ENCODE assay signal across 14 cellular contexts in the genomic region with DNA sequence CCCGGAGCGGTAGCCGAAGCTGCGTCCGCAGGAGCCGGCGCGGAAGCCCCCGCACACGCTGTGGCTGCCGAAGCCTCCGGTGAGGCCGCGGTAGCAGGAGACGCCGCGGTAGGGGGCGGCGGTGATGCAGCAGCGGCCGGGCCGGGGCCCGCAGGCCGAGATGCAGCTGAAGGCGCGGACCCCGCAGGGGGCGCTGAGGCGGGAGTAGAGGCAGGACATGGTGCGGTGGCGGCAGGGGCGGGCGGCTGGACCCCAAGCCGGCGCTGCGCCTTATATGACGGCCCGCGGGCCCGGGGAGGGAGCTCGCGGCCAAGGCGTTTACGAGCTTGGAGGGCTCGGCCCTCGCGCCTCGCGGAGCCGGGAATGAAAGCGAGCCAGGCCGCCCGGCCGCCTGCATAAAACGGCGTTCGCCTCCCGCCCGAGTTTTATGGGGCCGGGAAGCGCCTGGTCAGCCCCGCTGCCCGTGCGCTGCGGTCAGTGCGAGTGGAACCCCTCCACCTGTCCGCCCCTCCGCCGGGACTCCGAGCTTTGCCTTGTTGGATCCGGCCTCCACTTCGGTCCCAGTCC. TPM values are rescaled to one million over a fixed set of nuclear protein-coding genes. Genes with fewer than 3 reads are reported as not detected.
DNase-seq lines count a peak whose midpoint lies in the region; ATAC-seq, FAIRE-seq and TF ChIP-seq lines count a peak whose summit lies in the region.
"Had no signal": no experiment of that assay in that cellular context is flagged by ENCODE, and none has a peak within 500 bp of the region (broad histone marks: within the 10 kb centered on the region; RNA-seq: fewer than 3 reads in every experiment).

No MANE protein-coding gene starts in this region.

- H3K9me3 ChIP-seq in small intestine (ENCODE audit: control insufficient read depth, low read depth) (no peaks in the 10 kb centered on the region), PC-3 (ENCODE audit: low read length) (no peaks in the 10 kb centered on the region)
- H3K9me3 ChIP-seq: body of pancreas had no signal

- H3K27ac Mint-ChIP-seq in GM23338 (no peak overlapping the region), chondrocyte (ENCODE audit: unreplicated experiment) (no peak overlapping the region)
- H3K27ac Mint-ChIP-seq: T-helper 2 cell treated with Interferon-gamma antibody and Interleukin-4, amounts not matched to agents 5 μg/mL and 100 μg/mL, for 36 hours had no signal

- ATAC-seq in GM23338 (peak; percentile 86), PC-3 (no peak)
- ATAC-seq: body of pancreas had no signal

- H3K79me2 ChIP-seq in GM23338 (replicated peaks; ENCODE audit: insufficient read depth) = no peaks in the 10 kb centered on the region
- H3K79me2 ChIP-seq in PC-3 (ENCODE audit: low read length) = no peaks in the 10 kb centered on the region

- CTCF ChIA-PET in PC-3 (lab: Charles Lee) = no interaction called here

- no peak for FAIRE-seq in small intestine (lab: Jason Lieb, UNC)
- FAIRE-seq: HTR-8/SVneo had no signal

- H3K27me3 ChIP-seq in GM23338 (ENCODE audit: insufficient read depth) = peaks cover 49% of the 10 kb centered on the region
- H3K27me3 ChIP-seq in small intestine (ENCODE audit: control insufficient read depth in 2 of 2, insufficient read depth in 2 of 2, low read length in 2 of 2) = peaks cover 0 to 28% of the 10 kb centered on the region in 2 donors
- H3K27me3 ChIP-seq in PC-3 (ENCODE audit: low read length) = no peaks in the 10 kb centered on the region
- H3K27me3 ChIP-seq: body of pancreas had no signal

- POLR2A ChIA-PET in PC-3 (lab: Charles Lee; ENCODE audit: unreplicated experiment) = interaction anchor here (0.5 kb wide), 1 partner anchor 23 kb away, joined by 3 read pairs; no protein-coding TSS in a partner anchor

- H3K4me3 Mint-ChIP-seq in GM23338 (peak overlapping the region; percentile 42; the same call in 2 of the 3 replicates), chondrocyte (ENCODE audit: unreplicated experiment) (no peak overlapping the region)
- H3K4me3 Mint-ChIP-seq: T-helper 2 cell treated with Interferon-gamma antibody and Interleukin-4, amounts not matched to agents 5 μg/mL and 100 μg/mL, for 36 hours had no signal

- H3K27ac ChIP-seq in GM23338 (ENCODE audit: low read depth) (no peak overlapping the region), small intestine (ENCODE audit: low read depth in 1 of 2, low read length in 1 of 2) (no peak overlapping the region), PC-3 (ENCODE audit: low read length) (no peak overlapping the region)
- H3K27ac ChIP-seq: body of pancreas had no signal

- peak overlapping the region; percentile 78 for H3K4me2 ChIP-seq in GM23338
- no peak overlapping the region for H3K4me2 ChIP-seq in PC-3 (ENCODE audit: low read length)

- no TSS peak for BruUV-seq in PC-3 (replicated peaks; lab: Mats Ljungman, UMichigan)

- intact Hi-C loops in PC-3 (cut with micrococcal nuclease) = no loop called here

- peaks cover 36% of the 10 kb centered on the region for H3K9me3 Mint-ChIP-seq in GM23338
- H3K9me3 Mint-ChIP-seq in chondrocyte (ENCODE audit: low read depth) = no peaks in the 10 kb centered on the region
- H3K9me3 Mint-ChIP-seq: T-helper 2 cell treated with Interferon-gamma antibody and Interleukin-4, amounts not matched to agents 5 μg/mL and 100 μg/mL, for 36 hours had no signal

- DNase-seq in GM23338 (ENCODE audit: low spot score) = peak; percentile 75
- no peak for DNase-seq in chondrocyte (ENCODE audit: low spot score)
- peak; percentile 45 for DNase-seq in iris pigment epithelial cell (ENCODE audit: low read depth)
- DNase-seq in small intestine = peak; percentile 25
- DNase-seq in PC-3 = no peak
- no peak for DNase-seq in activated T-cell treated with anti-CD3 and anti-CD28 coated beads, Interleukin-2, amount 50 U/mL, for 48 hours
- no peak for DNase-seq in stimulated activated naive CD4-positive, alpha-beta T cell (lab: John Stamatoyannopoulos, UW)
- no peak for DNase-seq in NCI-H2081 treated with DMSO at 0.1 percent for 48 hours (lab: John Stamatoyannopoulos, UW)
- DNase-seq: Caco-2; NCI-H187; stimulated activated naive CD4-positive, alpha-beta T cell treated with Interleukin-2 at 50 U/mL for 16 hours had no signal

- H2AFZ ChIP-seq in GM23338 (peak overlapping the region; percentile 80; the same call in 1 of the 2 replicates), PC-3 (ENCODE audit: low read length) (no peak overlapping the region)

- H3K9ac ChIP-seq in PC-3 (ENCODE audit: low read length) = no peak overlapping the region

- H3K4me1 Mint-ChIP-seq in GM23338 = peaks cover 7% of the 10 kb centered on the region
- H3K4me1 Mint-ChIP-seq in chondrocyte (ENCODE audit: low read depth) = peaks cover 27% of the 10 kb centered on the region

- H3F3A ChIP-seq in GM23338 (replicated peaks; ENCODE audit: low read depth) (no peaks in the 10 kb centered on the region), PC-3 (ENCODE audit: low read length, unreplicated experiment) (no peaks in the 10 kb centered on the region)

- H3K36me3 Mint-ChIP-seq in GM23338 (ENCODE audit: low read depth) = peaks cover 4% of the 10 kb centered on the region; the same call in 1 of the 3 replicates
- H3K36me3 Mint-ChIP-seq in chondrocyte (ENCODE audit: low read depth) = no peaks in the 10 kb centered on the region

- TF ChIP-seq CTCF in GM23338 (conservative IDR thresholded peaks at IDR 0.05; ENCODE audit: low read depth in 2 of 2) (peak in 1 of 2 experiments; percentile 30; a peak in 1 of 4 replicates), chondrocyte (IDR thresholded peaks at IDR 0.05) (peak; percentile 56), PC-3 (conservative IDR thresholded peaks at IDR 0.05; ENCODE audit: low read depth, low read length) (no peak)

- H3K9me2 ChIP-seq in GM23338 (ENCODE audit: insufficient read depth) (no peaks in the 10 kb centered on the region; the same call in 1 of the 2 replicates), PC-3 (replicated peaks; ENCODE audit: low read length) (no peaks in the 10 kb centered on the region)

- H4K20me1 ChIP-seq in GM23338 (replicated peaks; ENCODE audit: insufficient read depth) = no peaks in the 10 kb centered on the region; the same call in 1 of the 2 replicates
- H4K20me1 ChIP-seq in PC-3 (ENCODE audit: low read length) = no peaks in the 10 kb centered on the region

- H3K27me3 Mint-ChIP-seq in GM23338 (ENCODE audit: insufficient read depth, low read depth, poor library complexity) = peaks cover 47% of the 10 kb centered on the region
- H3K27me3 Mint-ChIP-seq in chondrocyte (ENCODE audit: low read depth) = peaks cover 3% of the 10 kb centered on the region

- WGBS in small intestine, 3 donors = 5 to 13% (median 9%) methylated on average over 56 to 72 of the region's 72 CpGs

- H3K4me1 ChIP-seq in GM23338 (ENCODE audit: insufficient read depth) (no peaks in the 10 kb centered on the region), small intestine (ENCODE audit: control insufficient read depth in 2 of 2, insufficient read depth in 1 of 2, low read depth in 1 of 2, low read length in 1 of 2) (no peaks in the 10 kb centered on the region), PC-3 (ENCODE audit: insufficient read depth, low read length) (peaks cover 17% of the 10 kb centered on the region)

- H3K4me3 ChIP-seq in GM23338 = peak overlapping the region; percentile 51
- peak overlapping the region in 1 of 2 donors; percentile 7 for H3K4me3 ChIP-seq in small intestine (ENCODE audit: low read depth in 1 of 2, low read length in 2 of 2)
- H3K4me3 ChIP-seq in PC-3 (ENCODE audit: low read length) = no peak overlapping the region
- H3K4me3 ChIP-seq: body of pancreas had no signal

- H3K36me3 ChIP-seq in GM23338 (ENCODE audit: insufficient read depth) (no peaks in the 10 kb centered on the region), small intestine (ENCODE audit: control insufficient read depth in 2 of 2, insufficient read depth in 2 of 2, low read length in 2 of 2) (no peaks in the 10 kb centered on the region), PC-3 (ENCODE audit: low read depth, low read length) (no peaks in the 10 kb centered on the region)

TF ChIP-seq in GM23338, 12 proteins besides CTCF, POLR2A, EP300 and RAD21:
- peak; percentile 14 for TF ChIP-seq EZH2 (IDR thresholded peaks at IDR 0.05; ENCODE audit: low read depth, unreplicated experiment)
- TF ChIP-seq POLR2AphosphoS5 (IDR thresholded peaks at IDR 0.05; ENCODE audit: low read depth) = no peak
- no peak for TF ChIP-seq CREB1 (CRISPR knock-in tag; IDR thresholded peaks at IDR 0.05; ENCODE audit: low read depth)
- no peak for TF ChIP-seq EZH2phosphoT487 (IDR thresholded peaks at IDR 0.05; ENCODE audit: unreplicated experiment)
- no peak for TF ChIP-seq ZNF114 (CRISPR knock-in tag; IDR thresholded peaks at IDR 0.05)
- no peak for TF ChIP-seq STAT1 (IDR thresholded peaks at IDR 0.05; ENCODE audit: unreplicated experiment)

RNA-seq across cellular contexts. Expression of gene KRT86, which starts 16.0 kb away (rescaled TPM):
- total RNA-seq in GM23338 (2014; rRNA removed; shearing (Covaris generic)) = not detected in 2 replicates
- 0.16 and 0.30 TPM in 2 replicates for polyA plus RNA-seq in GM23338 (2016; fragmentation: Nextera tagmentation; extraction: Ambion mirVana)
- total RNA-seq in chondrocyte = 0.44 to 0.92 TPM (median 0.67 TPM) in 3 replicates
- under 1 TPM in 2 of 3 donors, not detected in 1; 0.01 to 0.54 TPM for polyA plus RNA-seq in small intestine
- 0.98 and 1.2 TPM in 2 replicates for total RNA-seq in PC-3 (2014; rRNA removed)
- total RNA-seq: Caco-2 had no signal

RNA-seq across cellular contexts. Expression of gene KRT7, which starts 25.4 kb away (rescaled TPM):
- total RNA-seq in GM23338 (2014; rRNA removed; shearing (Covaris generic)) = 9.4 and 11.7 TPM in 2 replicates
- polyA plus RNA-seq in GM23338 (2016; fragmentation: Nextera tagmentation; extraction: Ambion mirVana) (6.5 and 16.4 TPM in 2 replicates), small intestine (10 to 100 TPM in 1 of 3 donors, 1 to 10 TPM in 2; 2.2 to 10.1 (median 3.9) TPM)
- total RNA-seq in chondrocyte (187 to 277 TPM (median 266 TPM) in 3 replicates), PC-3 (2014; rRNA removed) (2,144 and 2,979 TPM in 2 replicates)

RNA-seq across cellular contexts. Expression of gene KRT81, which starts 32.9 kb away (rescaled TPM):
- total RNA-seq in GM23338 (2014; rRNA removed; shearing (Covaris generic)) = not detected in 2 replicates
- polyA plus RNA-seq in GM23338 (2016; fragmentation: Nextera tagmentation; extraction: Ambion mirVana) = not detected in 2 replicates
- total RNA-seq in chondrocyte = 1.1 to 2.2 TPM (median 1.3 TPM) in 3 replicates
- polyA plus RNA-seq in small intestine = not detected
- total RNA-seq in PC-3 (2014; rRNA removed) = 1,688 and 2,042 TPM in 2 replicates
- total RNA-seq: body of pancreas had no signal

Comparison
In these comparisons a context has a peak if more than half of its experiments do, and no peak if none do; other contexts are left out.
1. DNase-seq: peak in GM23338 (single experiment), iris pigment epithelial cell (single experiment) and small intestine (single experiment); none in chondrocyte (single experiment), PC-3 (single experiment), activated T-cell treated with anti-CD3 and anti-CD28 coated beads, Interleukin-2, amount 50 U/mL, for 48 hours (0 of 2), stimulated activated naive CD4-positive, alpha-beta T cell (0 of 6) and NCI-H2081 treated with DMSO at 0.1 percent for 48 hours (single experiment).
2. RNA of gene KRT7, which starts 25.4 kb away (total RNA-seq): 2,144 to 2,979 TPM in PC-3 and 187 to 277 TPM in chondrocyte; 9.4 to 11.7 TPM in GM23338; every median in the first group is over 10 times any median in the second.
3. RNA of gene KRT81, which starts 32.9 kb away (total RNA-seq): 1,688 to 2,042 TPM in PC-3; 1.1 to 2.2 TPM in chondrocyte and not detected in GM23338; every median in the first group is over 100 times any median in the second.